ENCODE assay signal across 1 cellular context in the genomic region with DNA sequence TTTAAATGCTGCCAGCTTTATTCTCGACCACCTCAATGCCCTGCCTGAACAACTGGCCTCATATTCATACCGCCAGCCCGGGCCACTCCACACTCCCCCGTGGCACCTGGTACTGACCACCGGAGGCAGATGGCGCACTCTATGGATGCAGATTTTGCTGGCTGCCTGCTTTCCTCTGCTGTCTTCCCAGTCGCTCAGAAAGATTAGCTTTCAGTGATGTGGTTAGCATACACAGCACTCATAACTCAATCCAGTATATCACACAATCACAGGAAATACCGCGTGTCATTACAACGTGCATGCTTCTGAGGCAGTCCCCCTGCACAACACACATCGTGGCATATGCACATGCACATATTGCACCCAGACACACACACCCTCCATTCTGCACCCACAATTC.
TF ChIP-seq lines count a peak whose summit lies in the region.

No MANE protein-coding gene starts in this region.

TF ChIP-seq in WTC11, 78 proteins besides CTCF, POLR2A, EP300 and RAD21 (continued from another document):
- TF ChIP-seq, protein P1, sequence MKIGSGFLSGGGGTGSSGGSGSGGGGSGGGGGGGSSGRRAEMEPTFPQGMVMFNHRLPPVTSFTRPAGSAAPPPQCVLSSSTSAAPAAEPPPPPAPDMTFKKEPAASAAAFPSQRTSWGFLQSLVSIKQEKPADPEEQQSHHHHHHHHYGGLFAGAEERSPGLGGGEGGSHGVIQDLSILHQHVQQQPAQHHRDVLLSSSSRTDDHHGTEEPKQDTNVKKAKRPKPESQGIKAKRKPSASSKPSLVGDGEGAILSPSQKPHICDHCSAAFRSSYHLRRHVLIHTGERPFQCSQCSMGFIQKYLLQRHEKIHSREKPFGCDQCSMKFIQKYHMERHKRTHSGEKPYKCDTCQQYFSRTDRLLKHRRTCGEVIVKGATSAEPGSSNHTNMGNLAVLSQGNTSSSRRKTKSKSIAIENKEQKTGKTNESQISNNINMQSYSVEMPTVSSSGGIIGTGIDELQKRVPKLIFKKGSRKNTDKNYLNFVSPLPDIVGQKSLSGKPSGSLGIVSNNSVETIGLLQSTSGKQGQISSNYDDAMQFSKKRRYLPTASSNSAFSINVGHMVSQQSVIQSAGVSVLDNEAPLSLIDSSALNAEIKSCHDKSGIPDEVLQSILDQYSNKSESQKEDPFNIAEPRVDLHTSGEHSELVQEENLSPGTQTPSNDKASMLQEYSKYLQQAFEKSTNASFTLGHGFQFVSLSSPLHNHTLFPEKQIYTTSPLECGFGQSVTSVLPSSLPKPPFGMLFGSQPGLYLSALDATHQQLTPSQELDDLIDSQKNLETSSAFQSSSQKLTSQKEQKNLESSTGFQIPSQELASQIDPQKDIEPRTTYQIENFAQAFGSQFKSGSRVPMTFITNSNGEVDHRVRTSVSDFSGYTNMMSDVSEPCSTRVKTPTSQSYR (CRISPR knock-in tag; IDR thresholded peaks at IDR 0.05) = no peak
- TF ChIP-seq MYBL2 (CRISPR knock-in tag; IDR thresholded peaks at IDR 0.05) (no peak), ZNF671 (CRISPR knock-in tag; IDR thresholded peaks at IDR 0.05) (no peak)
- TF ChIP-seq, protein P2, sequence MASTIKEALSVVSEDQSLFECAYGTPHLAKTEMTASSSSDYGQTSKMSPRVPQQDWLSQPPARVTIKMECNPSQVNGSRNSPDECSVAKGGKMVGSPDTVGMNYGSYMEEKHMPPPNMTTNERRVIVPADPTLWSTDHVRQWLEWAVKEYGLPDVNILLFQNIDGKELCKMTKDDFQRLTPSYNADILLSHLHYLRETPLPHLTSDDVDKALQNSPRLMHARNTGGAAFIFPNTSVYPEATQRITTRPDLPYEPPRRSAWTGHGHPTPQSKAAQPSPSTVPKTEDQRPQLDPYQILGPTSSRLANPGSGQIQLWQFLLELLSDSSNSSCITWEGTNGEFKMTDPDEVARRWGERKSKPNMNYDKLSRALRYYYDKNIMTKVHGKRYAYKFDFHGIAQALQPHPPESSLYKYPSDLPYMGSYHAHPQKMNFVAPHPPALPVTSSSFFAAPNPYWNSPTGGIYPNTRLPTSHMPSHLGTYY (CRISPR knock-in tag; IDR thresholded peaks at IDR 0.05) = no peak
